In the genomic region with DNA sequence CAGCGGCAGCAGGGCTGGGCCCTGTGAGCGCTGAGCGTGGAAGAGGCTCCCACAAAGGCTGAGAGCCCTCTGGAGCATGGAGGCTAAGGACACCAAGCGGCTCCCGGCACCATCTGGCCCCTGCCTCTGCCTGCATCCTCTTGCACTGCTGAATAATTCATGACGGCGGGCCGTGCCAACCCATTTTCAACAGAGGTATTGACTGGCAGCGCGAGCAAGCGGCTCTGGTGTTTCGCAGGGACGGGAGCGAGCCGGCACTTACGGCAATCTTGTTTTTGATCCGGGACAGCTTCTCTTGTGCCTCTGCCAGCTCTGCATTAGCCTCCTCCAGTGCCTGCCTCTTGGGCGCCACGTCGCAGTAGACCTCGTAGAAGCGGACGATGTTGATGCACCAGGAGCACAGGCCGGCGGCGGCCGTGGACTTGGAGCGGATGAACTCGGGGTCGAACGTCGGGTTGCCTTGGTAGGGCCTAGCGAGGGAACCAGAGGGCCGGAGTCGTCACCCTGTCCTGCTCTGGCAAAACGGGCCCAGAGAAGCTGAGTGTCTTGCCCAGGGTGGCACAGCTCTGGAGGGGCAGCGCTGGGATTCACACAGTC, we compare ENCODE assay signal across 22 cellular contexts.
DNase-seq lines count a peak whose midpoint lies in the region; ATAC-seq and TF ChIP-seq lines count a peak whose summit lies in the region.
"Had no signal": no experiment of that assay in that cellular context is flagged by ENCODE, and none has a peak within 500 bp of the region (broad histone marks: within the 10 kb centered on the region; RNA-seq: fewer than 3 reads in every experiment).

No MANE protein-coding gene starts in this region.

- no peaks in the 10 kb centered on the region for H3K9me3 ChIP-seq in HEK293 (ENCODE audit: control insufficient read depth, insufficient read depth, low read depth, low read length)
- H3K9me3 ChIP-seq in Panc1 (ENCODE audit: control insufficient read depth, insufficient read depth, low read depth, low read length) = no peaks in the 10 kb centered on the region
- no peaks in the 10 kb centered on the region for H3K9me3 ChIP-seq in CD4-positive, alpha-beta memory T cell (ENCODE audit: control insufficient read depth in 1 of 2, low read length in 2 of 2)
- H3K9me3 ChIP-seq: SJSA1, thyroid gland had no signal

- H3K27ac ChIP-seq in HEK293 (ENCODE audit: extremely low read depth, low read depth, low read length) = no peak overlapping the region
- H3K27ac ChIP-seq in Panc1 (ENCODE audit: low read length) = no peak overlapping the region
- H3K27ac ChIP-seq in CD4-positive, alpha-beta memory T cell (ENCODE audit: low read depth, low read length) = no peak overlapping the region
- H3K27ac ChIP-seq: SJSA1, thyroid gland had no signal

- H3K4me1 ChIP-seq in HEK293 (ENCODE audit: control insufficient read depth, insufficient read depth, low read length) (no peaks in the 10 kb centered on the region), Panc1 (ENCODE audit: control insufficient read depth, insufficient read depth, low read length) (no peaks in the 10 kb centered on the region)
- H3K4me1 ChIP-seq in CD4-positive, alpha-beta memory T cell (ENCODE audit: insufficient read depth, low read length) = no peaks in the 10 kb centered on the region
- H3K4me1 ChIP-seq: SJSA1 had no signal

- BruUV-seq in Panc1 (replicated peaks; lab: Mats Ljungman, UMichigan) = no TSS peak

- no peak overlapping the region for H3K4me3 ChIP-seq in HEK293 (ENCODE audit: low read depth, low read length)
- no peak overlapping the region for H3K4me3 ChIP-seq in Panc1 (ENCODE audit: low read depth in 2 of 2, low read length in 2 of 2)
- no peak overlapping the region for H3K4me3 ChIP-seq in CD4-positive, alpha-beta memory T cell (ENCODE audit: low read length in 2 of 2)
- H3K4me3 ChIP-seq: SJSA1, thyroid gland had no signal

- H3K4me3 Mint-ChIP-seq in glutamatergic neuron (ENCODE audit: unreplicated experiment) = no peak overlapping the region
- no peak overlapping the region for H3K4me3 Mint-ChIP-seq in CD4-positive, alpha-beta memory T cell
- H3K4me3 Mint-ChIP-seq: activated naive CD8-positive, alpha-beta T cell treated with anti-CD3 and anti-CD28 coated beads, Interleukin-2, amount 10 ng/mL, durations not matched to agents 7 days and 5 days; memory B cell; natural killer cell treated with Interleukin-12 subunit alpha and Interleukin-12 subunit beta and Interleukin-15 and Interleukin-18, amount 100 ng/mL, for 72 hours had no signal

- H3K36me3 Mint-ChIP-seq in glutamatergic neuron (ENCODE audit: unreplicated experiment) = no peaks in the 10 kb centered on the region
- no peaks in the 10 kb centered on the region for H3K36me3 Mint-ChIP-seq in CD4-positive, alpha-beta memory T cell
- H3K36me3 Mint-ChIP-seq: activated naive CD8-positive, alpha-beta T cell treated with anti-CD3 and anti-CD28 coated beads, Interleukin-2, amount 10 ng/mL, durations not matched to agents 7 days and 5 days; memory B cell; natural killer cell treated with Interleukin-12 subunit alpha and Interleukin-12 subunit beta and Interleukin-15 and Interleukin-18, amount 100 ng/mL, for 72 hours had no signal

- H3K27me3 Mint-ChIP-seq in glutamatergic neuron (ENCODE audit: unreplicated experiment) = no peaks in the 10 kb centered on the region
- peaks cover 0 to 2% of the 10 kb centered on the region in 2 donors for H3K27me3 Mint-ChIP-seq in CD4-positive, alpha-beta memory T cell
- H3K27me3 Mint-ChIP-seq: activated naive CD8-positive, alpha-beta T cell treated with anti-CD3 and anti-CD28 coated beads, Interleukin-2, amount 10 ng/mL, durations not matched to agents 7 days and 5 days; natural killer cell treated with Interleukin-12 subunit alpha and Interleukin-12 subunit beta and Interleukin-15 and Interleukin-18, amount 100 ng/mL, for 72 hours had no signal

- peaks cover 4% of the 10 kb centered on the region for H3K4me1 Mint-ChIP-seq in glutamatergic neuron (ENCODE audit: low read depth, unreplicated experiment)
- H3K4me1 Mint-ChIP-seq in CD4-positive, alpha-beta memory T cell = no peaks in the 10 kb centered on the region
- H3K4me1 Mint-ChIP-seq: activated naive CD8-positive, alpha-beta T cell treated with anti-CD3 and anti-CD28 coated beads, Interleukin-2, amount 10 ng/mL, durations not matched to agents 7 days and 5 days; memory B cell had no signal

- in situ Hi-C loops in Panc1 (cut with HindIII; ENCODE audit: low pct_unique_long_range_greater_than_20kb, low sequenced_read_pairs) = no loop called here

- CTCF ChIA-PET in HEK293 (lab: Yijun Ruan, JAX) = interaction anchor here (0.7 to 2.5 kb wide), 3 partner anchors 11 to 17 kb away, joined by 3 to 7 read pairs (median 3); no protein-coding TSS in a partner anchor
- CTCF ChIA-PET in Panc1 (lab: Charles Lee) = interaction anchor here (0.5 kb wide), 2 partner anchors 13 to 28 kb away, joined by 6 to 18 read pairs; no protein-coding TSS in a partner anchor
- CTCF ChIA-PET in CD4-positive, alpha-beta memory T cell (lab: Charles Lee; ENCODE audit: partially characterized antibody) = interaction anchor here (0.8 to 1.3 kb wide), 2 partner anchors 11 to 224 kb away, joined by 3 read pairs; no protein-coding TSS in a partner anchor

- H3K36me3 ChIP-seq in HEK293 (ENCODE audit: control insufficient read depth in 2 of 2, insufficient read depth in 1 of 2, low read length in 2 of 2) (no peaks in the 10 kb centered on the region), Panc1 (ENCODE audit: control insufficient read depth, insufficient read depth, low read length) (no peaks in the 10 kb centered on the region)
- no peaks in the 10 kb centered on the region for H3K36me3 ChIP-seq in CD4-positive, alpha-beta memory T cell (ENCODE audit: insufficient read depth, low read length)
- H3K36me3 ChIP-seq: SJSA1, thyroid gland had no signal

- intact Hi-C loops in Panc1 (cut with micrococcal nuclease; ENCODE audit: unreplicated experiment) = no loop called here
- intact Hi-C loops in posterior cingulate gyrus (cut with DNase I) = no loop called here
- intact Hi-C loops in CD4-positive, alpha-beta memory T cell (cut with micrococcal nuclease) = no loop called here

- peak overlapping the region; percentile 28 for H3K27ac Mint-ChIP-seq in glutamatergic neuron (ENCODE audit: unreplicated experiment)
- H3K27ac Mint-ChIP-seq in CD4-positive, alpha-beta memory T cell = no peak overlapping the region
- H3K27ac Mint-ChIP-seq: activated naive CD8-positive, alpha-beta T cell treated with anti-CD3 and anti-CD28 coated beads, Interleukin-2, amount 10 ng/mL, durations not matched to agents 7 days and 5 days; memory B cell; natural killer cell treated with Interleukin-12 subunit alpha and Interleukin-12 subunit beta and Interleukin-15 and Interleukin-18, amount 100 ng/mL, for 72 hours had no signal

- ATAC-seq in Panc1 = peak; percentile 24; the same call in 1 of the 2 replicates
- no peak for ATAC-seq in stimulated activated naive CD8-positive, alpha-beta T cell treated with anti-CD3 and anti-CD28 coated beads, Interleukin-15, Interleukin-2, amounts not matched to agents 100 U/mL and 50 U/mL, for 24 hours
- no peak for ATAC-seq in HG02840 (IDR thresholded peaks at IDR 0.05; ENCODE audit: low FRiP score, unreplicated experiment)
- ATAC-seq: natural killer cell treated with Interleukin-12 subunit alpha and Interleukin-12 subunit beta and Interleukin-15 and Interleukin-18, amount 100 ng/mL, for 72 hours had no signal

- H3K9me3 Mint-ChIP-seq in glutamatergic neuron (ENCODE audit: unreplicated experiment) = no peaks in the 10 kb centered on the region
- H3K9me3 Mint-ChIP-seq in CD4-positive, alpha-beta memory T cell = no peaks in the 10 kb centered on the region
- H3K9me3 Mint-ChIP-seq: activated naive CD8-positive, alpha-beta T cell treated with anti-CD3 and anti-CD28 coated beads, Interleukin-2, amount 10 ng/mL, durations not matched to agents 7 days and 5 days; memory B cell; natural killer cell treated with Interleukin-12 subunit alpha and Interleukin-12 subunit beta and Interleukin-15 and Interleukin-18, amount 100 ng/mL, for 72 hours had no signal

- POLR2A ChIA-PET in HEK293 (lab: Yijun Ruan, JAX) (interaction anchor here (0.6 kb wide), 1 partner anchor 139 kb away, joined by 6 read pairs; no protein-coding TSS in a partner anchor), Panc1 (lab: Charles Lee) (no interaction called here)
- POLR2A ChIA-PET in CD4-positive, alpha-beta memory T cell (lab: Charles Lee; ENCODE audit: partially characterized antibody) = no interaction called here

- TF ChIP-seq CTCF in HEK293 (tag by site-specific recombination; IDR thresholded peaks at IDR 0.05) = no peak
- TF ChIP-seq CTCF in Panc1 (IDR thresholded peaks at IDR 0.05) = no peak
- no peak for TF ChIP-seq CTCF in glutamatergic neuron (IDR thresholded peaks at IDR 0.05; ENCODE audit: partially characterized antibody, unreplicated experiment)

- DNase-seq in Panc1 (ENCODE audit: low read depth, low spot score) = no peak
- DNase-seq in glutamatergic neuron = peak; percentile 68
- peak; percentile 90 to 99 (median 96) for DNase-seq in posterior cingulate gyrus
- DNase-seq in stimulated activated naive CD8-positive, alpha-beta T cell treated with anti-CD3 and anti-CD28 coated beads, Interleukin-15, Interleukin-2, amounts not matched to agents 100 U/mL and 50 U/mL, for 24 hours = no peak
- DNase-seq in SIG-M5 treated with dmso at 0.1 percent for 504 hours (lab: John Stamatoyannopoulos, UW; ENCODE audit: unreplicated experiment) = no peak
- no peak for DNase-seq in CD4-positive, alpha-beta memory T cell
- DNase-seq: activated CD4-positive, CD25-positive, alpha-beta regulatory T cell; activated naive CD8-positive, alpha-beta T cell treated with anti-CD3 and anti-CD28 coated beads, Interleukin-2, amount 10 ng/mL, durations not matched to agents 7 days and 5 days; AML-193; central memory CD4-positive, alpha-beta T cell; HCEC 1CT; Kasumi-1; kidney; NCI-H1105 treated with DMSO at 0.1 percent for 48 hours; OCI-M1; stimulated activated CD4-positive, alpha-beta T cell treated with anti-CD3 and anti-CD28 coated beads, Interleukin-12 subunit alpha, Interleukin-12 subunit beta, amount 100 ng/mL, for 4 hours; thyroid gland had no signal

- H3K27me3 ChIP-seq in Panc1 (ENCODE audit: control insufficient read depth, insufficient read depth, low read length) = no peaks in the 10 kb centered on the region; the same call in 1 of the 2 replicates
- no peaks in the 10 kb centered on the region for H3K27me3 ChIP-seq in CD4-positive, alpha-beta memory T cell (ENCODE audit: insufficient read depth, low read length)
- H3K27me3 ChIP-seq: thyroid gland had no signal

TF ChIP-seq in HEK293, 187 proteins besides CTCF, POLR2A, EP300 and RAD21 (continues in another document):
- TF ChIP-seq ZNF600 (tag by site-specific recombination; IDR thresholded peaks at IDR 0.05) (0 out of 2 replicates have a peak, but pooled peaks have one; percentile 23), SETDB1 (IDR thresholded peaks at IDR 0.05; ENCODE audit: insufficient read length, low read length) (no peak), ZNF274 (IDR thresholded peaks at IDR 0.05; ENCODE audit: low read length) (no peak), ZNF274 (tag by site-specific recombination; IDR thresholded peaks at IDR 0.05; ENCODE audit: borderline replicate concordance) (no peak)

Comparison
In these comparisons a context has a peak if more than half of its experiments do, and no peak if none do; other contexts are left out.
1. DNase-seq: peak in glutamatergic neuron (single experiment) and posterior cingulate gyrus (10 of 10); none in Panc1 (single experiment), stimulated activated naive CD8-positive, alpha-beta T cell treated with anti-CD3 and anti-CD28 coated beads, Interleukin-15, Interleukin-2, amounts not matched to agents 100 U/mL and 50 U/mL, for 24 hours (single experiment), SIG-M5 treated with dmso at 0.1 percent for 504 hours (single experiment) and CD4-positive, alpha-beta memory T cell (0 of 5).